Comparison of ENCODE assay signal across 1 cellular context in genomic region chr14:101025656-101026055, GRCh38.
TF ChIP-seq lines count a peak whose summit lies in the region.

No MANE protein-coding gene starts in this region.

TF ChIP-seq in HepG2, 621 proteins besides CTCF, POLR2A, EP300 and RAD21 (continued from another document):
- TF ChIP-seq ZNF839 (CRISPR knock-in tag; IDR thresholded peaks at IDR 0.05; ENCODE audit: borderline replicate concordance) (no peak), RBFOX2 (IDR thresholded peaks at IDR 0.05; ENCODE audit: low read depth, low read length) (no peak), ISX (CRISPR knock-in tag; conservative IDR thresholded peaks at IDR 0.05) (no peak)
